23 cellular contexts compared by ENCODE assay signal in genomic region chrX:104211187-104211586, GRCh38. TPM values are rescaled to one million over a fixed set of nuclear protein-coding genes. Genes with fewer than 3 reads are reported as not detected.
"Had no signal": no experiment of that assay in that cellular context is flagged by ENCODE, and none has a peak within 500 bp of the region (broad histone marks: within the 10 kb centered on the region; RNA-seq: fewer than 3 reads in every experiment).

No MANE protein-coding gene starts in this region.

- H3K9ac ChIP-seq: KMS-11, SK-N-SH had no signal

- ATAC-seq: K562 had no signal

- H3K27ac Mint-ChIP-seq: IgD-negative memory B cell had no signal

- H3K36me3 Mint-ChIP-seq: IgD-negative memory B cell had no signal

- H3K4me3 Mint-ChIP-seq: IgD-negative memory B cell had no signal

- H3K9me3 ChIP-seq: SK-N-SH had no signal

- H3K27me3 Mint-ChIP-seq: IgD-negative memory B cell had no signal

- H3K4me3 ChIP-seq: K562 had no signal

- H3K4me1 Mint-ChIP-seq: IgD-negative memory B cell had no signal

- H3K9me3 Mint-ChIP-seq: IgD-negative memory B cell had no signal

- DNase-seq: Kasumi-1, MM.1S, NCI-H1092 treated with DMSO at 0.1 percent for 48 hours, NCI-H1436, NCI-H187, NCI-H2029, NCI-H2081 treated with DMSO at 0.1 percent for 48 hours, NCI-H2171, NCI-H226, NCI-H446, NCI-H510A, NCI-H524 treated with DMSO at 0.1 percent for 48 hours, NCI-H69, NCI-H774, Right ventricle myocardium superior, RPMI8226, SK-N-SH, SW 1271 had no signal

- H3K27ac ChIP-seq: HL-60, KMS-11 had no signal

RNA-seq across cellular contexts. Expression of gene ESX1, which starts 43.5 kb away (rescaled TPM):
- total RNA-seq: K562, M059J, Right ventricle myocardium superior had no signal
- polyA plus RNA-seq: IgD-negative memory B cell, K562, SK-N-SH had no signal
